In genomic region chr18:37304012-37304680, GRCh38 we compare ENCODE assay signal across 22 cellular contexts.
"Had no signal": no experiment of that assay in that cellular context is flagged by ENCODE, and none has a peak within 500 bp of the region (broad histone marks: within the 10 kb centered on the region; RNA-seq: fewer than 3 reads in every experiment).

No MANE protein-coding gene starts in this region.

- H3K4me3 Mint-ChIP-seq: dendritic cell treated with granulocyte-macrophage colony-stimulating factor and Interleukin-4, amounts not matched to agents 40 ng/mL and 50 ng/mL, for 4 days; memory B cell; naive B cell; nephron progenitor cell had no signal

- ATAC-seq: left cardiac atrium, lower lobe of right lung, right cardiac atrium, upper lobe of right lung had no signal

- H3K4me1 Mint-ChIP-seq: memory B cell had no signal

- DNase-seq: esophagus squamous epithelium; foreskin fibroblast; kidney; left cardiac atrium; left ventricle myocardium inferior; lower lobe of right lung; midbrain; naive B cell; nephron progenitor cell; ovary; right cardiac atrium; small intestine; stimulated activated CD4-positive, alpha-beta T cell treated with anti-CD3 and anti-CD28 coated beads, Interleukin-12 subunit alpha, Interleukin-12 subunit beta, amount 100 ng/mL, for 4 hours; stimulated activated naive CD4-positive, alpha-beta T cell treated with Interleukin-2 at 50 U/mL for 16 hours; tibial artery; upper lobe of right lung had no signal

- H3K36me3 Mint-ChIP-seq: memory B cell, naive B cell had no signal

- H3K4me3 ChIP-seq: esophagus squamous epithelium, hepatocyte, left ventricle myocardium inferior, lower lobe of right lung, ovary, suprapubic skin, tibial artery, upper lobe of right lung, vagina had no signal

- H3K27me3 Mint-ChIP-seq: dendritic cell treated with granulocyte-macrophage colony-stimulating factor and Interleukin-4, amounts not matched to agents 40 ng/mL and 50 ng/mL, for 4 days had no signal

- H3K27ac Mint-ChIP-seq: dendritic cell treated with granulocyte-macrophage colony-stimulating factor and Interleukin-4, amounts not matched to agents 40 ng/mL and 50 ng/mL, for 4 days; memory B cell; nephron progenitor cell had no signal

- H3K27ac ChIP-seq: esophagus squamous epithelium, hepatocyte, left ventricle myocardium inferior, lower lobe of right lung, neutrophil, ovary, suprapubic skin, tibial artery, upper lobe of right lung, vagina had no signal

- H3K9me3 Mint-ChIP-seq: dendritic cell treated with granulocyte-macrophage colony-stimulating factor and Interleukin-4, amounts not matched to agents 40 ng/mL and 50 ng/mL, for 4 days; memory B cell; naive B cell; nephron progenitor cell had no signal
